ENCODE assay signal across 8 cellular contexts in genomic region chr2:70552501-70553333, GRCh38. TPM values are rescaled to one million over a fixed set of nuclear protein-coding genes. Genes with fewer than 3 reads are reported as not detected.
DNase-seq lines count a peak whose midpoint lies in the region; FAIRE-seq and TF ChIP-seq lines count a peak whose summit lies in the region.

No MANE protein-coding gene starts in this region.

- peak overlapping the region; percentile 56 for H3K4me3 Mint-ChIP-seq in activated CD4-positive, alpha-beta memory T cell treated with anti-CD3 and anti-CD28 coated beads, Interleukin-2, amount 10 ng/mL, durations not matched to agents 7 days and 5 days

- H4K20me1 ChIP-seq in Karpas-422 (ENCODE audit: insufficient read depth, low read depth, low read length) = no peaks in the 10 kb centered on the region

- H3K36me3 ChIP-seq in A673 (ENCODE audit: insufficient read depth, low read length, poor library complexity, severe bottlenecking) (no peaks in the 10 kb centered on the region), iPS DF 6.9 (ENCODE audit: control insufficient read depth, insufficient read depth, low read length) (no peaks in the 10 kb centered on the region), small intestine (ENCODE audit: control insufficient read depth in 2 of 2, insufficient read depth in 2 of 2, low read length in 2 of 2) (no peaks in the 10 kb centered on the region), Karpas-422 (ENCODE audit: insufficient read depth, low read length) (no peaks in the 10 kb centered on the region)

- H3K4me1 ChIP-seq in A673 (ENCODE audit: insufficient read depth, low read length, poor library complexity, severe bottlenecking) (peaks cover 4% of the 10 kb centered on the region), iPS DF 6.9 (ENCODE audit: control insufficient read depth, insufficient read depth, low read length) (no peaks in the 10 kb centered on the region), small intestine (ENCODE audit: control insufficient read depth in 2 of 2, insufficient read depth in 1 of 2, low read depth in 1 of 2, low read length in 1 of 2) (peaks cover 0 to 2% of the 10 kb centered on the region in 2 donors), Karpas-422 (ENCODE audit: low read length) (peaks cover 3% of the 10 kb centered on the region; the same call in 1 of the 2 replicates)

- H3K9ac ChIP-seq in Karpas-422 (ENCODE audit: low read length) = no peak overlapping the region

- H3K9me3 ChIP-seq in A673 (ENCODE audit: low read depth, low read length, poor library complexity, severe bottlenecking) = no peaks in the 10 kb centered on the region
- H3K9me3 ChIP-seq in iPS DF 6.9 (ENCODE audit: control insufficient read depth, insufficient read depth, low read length) = no peaks in the 10 kb centered on the region
- no peaks in the 10 kb centered on the region for H3K9me3 ChIP-seq in small intestine (ENCODE audit: control insufficient read depth, low read depth)
- H3K9me3 ChIP-seq in Karpas-422 (ENCODE audit: low read length) = no peaks in the 10 kb centered on the region

- H3K27me3 Mint-ChIP-seq in activated CD4-positive, alpha-beta memory T cell treated with anti-CD3 and anti-CD28 coated beads, Interleukin-2, amount 10 ng/mL, durations not matched to agents 7 days and 5 days = peaks cover 63% of the 10 kb centered on the region

- H3K79me2 ChIP-seq in Karpas-422 (ENCODE audit: low read length) = no peaks in the 10 kb centered on the region

- no peak for TF ChIP-seq CTCF in A673 (conservative IDR thresholded peaks at IDR 0.05; ENCODE audit: low read depth, low read length)

- H3K9me2 ChIP-seq in Karpas-422 (replicated peaks; ENCODE audit: insufficient read depth, low read length) = no peaks in the 10 kb centered on the region

- peaks cover 77% of the 10 kb centered on the region for H3K27me3 ChIP-seq in A673 (replicated peaks; ENCODE audit: insufficient read depth, low read depth, low read length, poor library complexity)
- peaks cover 17% of the 10 kb centered on the region for H3K27me3 ChIP-seq in iPS DF 6.9 (ENCODE audit: control insufficient read depth, insufficient read depth, low read length)
- peaks cover 0 to 10% of the 10 kb centered on the region in 2 donors for H3K27me3 ChIP-seq in small intestine (ENCODE audit: control insufficient read depth in 2 of 2, insufficient read depth in 2 of 2, low read length in 2 of 2)
- no peaks in the 10 kb centered on the region; the same call in 1 of the 2 replicates for H3K27me3 ChIP-seq in Karpas-422 (ENCODE audit: low read length)

- H3K9me3 Mint-ChIP-seq in activated CD4-positive, alpha-beta memory T cell treated with anti-CD3 and anti-CD28 coated beads, Interleukin-2, amount 10 ng/mL, durations not matched to agents 7 days and 5 days = no peaks in the 10 kb centered on the region

- no peak overlapping the region for H2AFZ ChIP-seq in Karpas-422 (ENCODE audit: low read length)

- no peak overlapping the region for H3K27ac Mint-ChIP-seq in activated CD4-positive, alpha-beta memory T cell treated with anti-CD3 and anti-CD28 coated beads, Interleukin-2, amount 10 ng/mL, durations not matched to agents 7 days and 5 days

- POLR2A ChIA-PET in A673 (lab: Charles Lee; ENCODE audit: low non-redundant PET) = no interaction called here
- POLR2A ChIA-PET in activated CD4-positive, alpha-beta memory T cell treated with anti-CD3 and anti-CD28 coated beads, Interleukin-2, amount 10 ng/mL, durations not matched to agents 7 days and 5 days (lab: Charles Lee) = no interaction called here

- CTCF ChIA-PET in A673 (lab: Charles Lee) = interaction anchor here (0.8 kb wide), 1 partner anchor 65 kb away, joined by 3 read pairs; no protein-coding TSS in a partner anchor
- CTCF ChIA-PET in activated CD4-positive, alpha-beta memory T cell treated with anti-CD3 and anti-CD28 coated beads, Interleukin-2, amount 10 ng/mL, durations not matched to agents 7 days and 5 days (lab: Charles Lee) = interaction anchor here (1.1 to 1.6 kb wide), 2 partner anchors 9 to 17 kb away, joined by 3 read pairs; no protein-coding TSS in a partner anchor

- FAIRE-seq in small intestine (lab: Jason Lieb, UNC) = no peak

- intact Hi-C loops in A673 (cut with micrococcal nuclease; ENCODE audit: unreplicated experiment) = loop anchor here (5.0 kb wide), 1 partner anchor 250 kb away; the partner anchor contains the start of gene FAM136A

- H3K27ac ChIP-seq in A673 (ENCODE audit: low read depth, low read length, poor library complexity, severe bottlenecking) = no peak overlapping the region
- no peak overlapping the region for H3K27ac ChIP-seq in iPS DF 6.9 (ENCODE audit: low read length)
- H3K27ac ChIP-seq in small intestine (ENCODE audit: low read depth in 1 of 2, low read length in 1 of 2) = peak overlapping the region; percentile 94 to 98
- H3K27ac ChIP-seq in Karpas-422 (ENCODE audit: low read length) = no peak overlapping the region

- no peak overlapping the region for H3K4me2 ChIP-seq in Karpas-422 (ENCODE audit: low read depth, low read length, poor library complexity, severe bottlenecking)

- H3K36me3 Mint-ChIP-seq in activated CD4-positive, alpha-beta memory T cell treated with anti-CD3 and anti-CD28 coated beads, Interleukin-2, amount 10 ng/mL, durations not matched to agents 7 days and 5 days (ENCODE audit: low read depth) = no peaks in the 10 kb centered on the region

- H3K4me3 ChIP-seq in A673 (ENCODE audit: low read depth, low read length, poor library complexity, severe bottlenecking) (peak overlapping the region; percentile 51), iPS DF 6.9 (ENCODE audit: low read length) (peak overlapping the region; percentile 63; the same call in 1 of the 2 replicates), small intestine (ENCODE audit: low read depth in 1 of 2, low read length in 2 of 2) (peak overlapping the region; percentile 61 to 80), Karpas-422 (ENCODE audit: low read length) (no peak overlapping the region)

- BruUV-seq in A673 (replicated peaks; lab: Mats Ljungman, UMichigan) = no TSS peak

- H3K4me1 Mint-ChIP-seq in activated CD4-positive, alpha-beta memory T cell treated with anti-CD3 and anti-CD28 coated beads, Interleukin-2, amount 10 ng/mL, durations not matched to agents 7 days and 5 days = peaks cover 21% of the 10 kb centered on the region

- DNase-seq in A673 (ENCODE audit: low spot score) (peak; percentile 13), HT-29 (ENCODE audit: low spot score) (peak; percentile 73), iPS DF 6.9 (ENCODE audit: low read depth, low spot score) (no peak), small intestine (peak; percentile 43), NCI-H146 (lab: John Stamatoyannopoulos, UW) (no peak), NAMALWA (ENCODE audit: low spot score) (no peak), Karpas-422 (no peak)
- no peak for DNase-seq in activated CD4-positive, alpha-beta memory T cell treated with anti-CD3 and anti-CD28 coated beads, Interleukin-2, amount 10 ng/mL, durations not matched to agents 7 days and 5 days

- no CpG with 5 or more reads among the region's 45 CpGs for WGBS in iPS DF 6.9 (ENCODE audit: insufficient coverage, insufficient read length)
- WGBS in small intestine, 3 donors = 0 to 2% (median 1%) methylated on average over 44 to 45 of the region's 45 CpGs

RNA-seq across cellular contexts. Expression of gene TGFA, which starts 0.9 kb away (rescaled TPM):
- total RNA-seq in A673 (2021) = 0.13 TPM in 1 of 2 replicates, not detected in the other
- 37.5 and 43.3 TPM in 2 replicates for total RNA-seq in HT-29 (2014; rRNA removed; shearing (Covaris generic))
- total RNA-seq in activated CD4-positive, alpha-beta memory T cell treated with anti-CD3 and anti-CD28 coated beads, Interleukin-2, amount 10 ng/mL, durations not matched to agents 7 days and 5 days = not detected
- 1 to 10 TPM; 6.3 to 9.6 (median 8.9) TPM for polyA plus RNA-seq in small intestine
- not detected in 2 replicates for total RNA-seq in Karpas-422 (2014; rRNA removed; shearing (Covaris generic); ENCODE audit: low replicate concordance)

Comparison
In these comparisons a context has a peak if more than half of its experiments do, and no peak if none do; other contexts are left out.
1. DNase-seq: peak in A673 (single experiment), HT-29 (single experiment) and small intestine (single experiment); none in activated CD4-positive, alpha-beta memory T cell treated with anti-CD3 and anti-CD28 coated beads, Interleukin-2, amount 10 ng/mL, durations not matched to agents 7 days and 5 days (single experiment), iPS DF 6.9 (single experiment), NCI-H146 (single experiment), NAMALWA (single experiment) and Karpas-422 (single experiment).
2. H3K27ac ChIP-seq: peak in small intestine (2 of 2); none in A673 (single experiment), iPS DF 6.9 (single experiment) and Karpas-422 (single experiment).
3. RNA of gene TGFA, which starts 0.9 kb away (total RNA-seq): 37.5 to 43.3 TPM in HT-29; 0.13 TPM in A673, not detected in activated CD4-positive, alpha-beta memory T cell treated with anti-CD3 and anti-CD28 coated beads, Interleukin-2, amount 10 ng/mL, durations not matched to agents 7 days and 5 days and not detected in Karpas-422; every median in the first group is over 10 times any median in the second.